1 cellular context compared by ENCODE assay signal in genomic region chr10:95295031-95295755, GRCh38.
A peak's percentile ranks its signal among the peaks of the same experiment; 100 is the strongest.
TF ChIP-seq lines count a peak whose summit lies in the region.

No MANE protein-coding gene starts in this region.

TF ChIP-seq in K562, 482 proteins besides CTCF, POLR2A, EP300 and RAD21 (continued from another document and continues in another):
- TF ChIP-seq SNRNP70 (optimal IDR thresholded peaks at IDR 0.05; ENCODE audit: low read depth, low read length): no peak
- no peak for TF ChIP-seq CTCFL (IDR thresholded peaks at IDR 0.05; ENCODE audit: borderline replicate concordance, insufficient read depth, low read depth, low read length, poor library complexity, severe bottlenecking)
- no peak for TF ChIP-seq SMAD3 (CRISPR knock-in tag; conservative IDR thresholded peaks at IDR 0.05)
- TF ChIP-seq ZNF740 (CRISPR knock-in tag; IDR thresholded peaks at IDR 0.05): no peak
- TF ChIP-seq ZNF740 (tag; IDR thresholded peaks at IDR 0.05): no peak
- no peak for TF ChIP-seq SMARCA4 (IDR thresholded peaks at IDR 0.05)
- no peak for TF ChIP-seq PHF20 (IDR thresholded peaks at IDR 0.05; ENCODE audit: partially characterized antibody)
- no peak for TF ChIP-seq E4F1 (CRISPR knock-in tag; IDR thresholded peaks at IDR 0.05; ENCODE audit: borderline replicate concordance)
- TF ChIP-seq KHSRP (IDR thresholded peaks at IDR 0.05): no peak
- TF ChIP-seq ELF4 (CRISPR knock-in tag; IDR thresholded peaks at IDR 0.05): no peak
- TF ChIP-seq ZBTB33 (CRISPR knock-in tag; IDR thresholded peaks at IDR 0.05): peak; percentile 77; the same call in 1 of the 2 replicates
- TF ChIP-seq ZNF76 (CRISPR knock-in tag; IDR thresholded peaks at IDR 0.05; ENCODE audit: borderline replicate concordance): no peak
- no peak for TF ChIP-seq SP2 (IDR thresholded peaks at IDR 0.05; ENCODE audit: extremely low read depth, low read depth, low read length, poor library complexity, severe bottlenecking)
- no peak for TF ChIP-seq ZNF507 (tag; conservative IDR thresholded peaks at IDR 0.05)
- no peak for TF ChIP-seq HSF4 (CRISPR knock-in tag; IDR thresholded peaks at IDR 0.05; ENCODE audit: borderline replicate concordance)
- TF ChIP-seq CBFA2T2 (conservative IDR thresholded peaks at IDR 0.05): no peak
- peak; percentile 25; the same call in 1 of the 2 replicates for TF ChIP-seq GTF2E2 (tag; IDR thresholded peaks at IDR 0.05)
- TF ChIP-seq ZFP30 (CRISPR knock-in tag; IDR thresholded peaks at IDR 0.05; ENCODE audit: borderline replicate concordance): no peak
- no peak for TF ChIP-seq THRB (CRISPR knock-in tag; conservative IDR thresholded peaks at IDR 0.05)
- no peak for TF ChIP-seq DDX20 (tag; IDR thresholded peaks at IDR 0.05; ENCODE audit: low read depth)
- TF ChIP-seq RBM34 (IDR thresholded peaks at IDR 0.05; ENCODE audit: borderline replicate concordance, insufficient read depth, low read length): no peak
- no peak for TF ChIP-seq THRAP3 (IDR thresholded peaks at IDR 0.05; ENCODE audit: borderline replicate concordance)
- TF ChIP-seq ZBTB12 (CRISPR knock-in tag; IDR thresholded peaks at IDR 0.05): no peak
- TF ChIP-seq ETV6 (IDR thresholded peaks at IDR 0.05; ENCODE audit: borderline replicate concordance in 1 of 2, low read depth in 2 of 2, low read length in 1 of 2): no peak
- TF ChIP-seq ETV6 (CRISPR knock-in tag; IDR thresholded peaks at IDR 0.05; ENCODE audit: borderline replicate concordance): no peak
- no peak for TF ChIP-seq CREB1 (IDR thresholded peaks at IDR 0.05)
- TF ChIP-seq CREB1 (CRISPR knock-in tag; IDR thresholded peaks at IDR 0.05): no peak
- no peak for TF ChIP-seq BMI1 (IDR thresholded peaks at IDR 0.05; ENCODE audit: low read length)
- TF ChIP-seq ZFP91 (CRISPR knock-in tag; IDR thresholded peaks at IDR 0.05): no peak
- no peak for TF ChIP-seq SAFB (IDR thresholded peaks at IDR 0.05; ENCODE audit: borderline replicate concordance, low read depth, low read length)
- no peak for TF ChIP-seq POLR3A (IDR thresholded peaks at IDR 0.05; ENCODE audit: borderline replicate concordance, extremely low read depth, insufficient read depth, insufficient read length)
- no peak for TF ChIP-seq GTF2F1 (IDR thresholded peaks at IDR 0.05; ENCODE audit: low read depth, low read length)
- TF ChIP-seq SNIP1 (IDR thresholded peaks at IDR 0.05; ENCODE audit: low read depth): no peak
- TF ChIP-seq FUS (optimal IDR thresholded peaks at IDR 0.05; ENCODE audit: low read depth, low read length): no peak
- TF ChIP-seq CREM (IDR thresholded peaks at IDR 0.05; ENCODE audit: low read depth): 0 out of 2 replicates have a peak, but pooled peaks have one; percentile 29
- no peak for TF ChIP-seq BCOR (IDR thresholded peaks at IDR 0.05)
- peak; percentile 58; the same call in 1 of the 2 replicates for TF ChIP-seq ZNF395 (CRISPR knock-in tag; IDR thresholded peaks at IDR 0.05)
- no peak for TF ChIP-seq DACH1 (IDR thresholded peaks at IDR 0.05; ENCODE audit: partially characterized antibody)
- no peak for TF ChIP-seq GATA2 (CRISPR knock-in tag; IDR thresholded peaks at IDR 0.05)
- TF ChIP-seq ZNF316 (IDR thresholded peaks at IDR 0.05): no peak
- no peak for TF ChIP-seq MXI1 (IDR thresholded peaks at IDR 0.05; ENCODE audit: low read depth, low read length)
- no peak for TF ChIP-seq ZNF212 (CRISPR knock-in tag; IDR thresholded peaks at IDR 0.05)
- no peak for TF ChIP-seq ZNF436 (CRISPR knock-in tag; IDR thresholded peaks at IDR 0.05)
- TF ChIP-seq MAFK (IDR thresholded peaks at IDR 0.05; ENCODE audit: low read length): no peak
- no peak for TF ChIP-seq MEIS2 (IDR thresholded peaks at IDR 0.05; ENCODE audit: partially characterized antibody)
- TF ChIP-seq ZBTB49 (CRISPR knock-in tag; IDR thresholded peaks at IDR 0.05; ENCODE audit: borderline replicate concordance): no peak
- no peak for TF ChIP-seq SMC3 (conservative IDR thresholded peaks at IDR 0.05; ENCODE audit: insufficient read depth, low read depth, low read length)
- no peak for TF ChIP-seq C11orf30 (IDR thresholded peaks at IDR 0.05; ENCODE audit: low read depth)
- TF ChIP-seq ETV5 (CRISPR knock-in tag; IDR thresholded peaks at IDR 0.05; ENCODE audit: low read depth): peak; percentile 75; the same call in 1 of the 2 replicates
- no peak for TF ChIP-seq STAT6 (CRISPR knock-in tag; IDR thresholded peaks at IDR 0.05)
- TF ChIP-seq KDM2B (CRISPR knock-in tag; IDR thresholded peaks at IDR 0.05): no peak
- no peak for TF ChIP-seq HDAC1 (IDR thresholded peaks at IDR 0.05)
- TF ChIP-seq ZC3H8 (IDR thresholded peaks at IDR 0.05): no peak
